In the genomic region with DNA sequence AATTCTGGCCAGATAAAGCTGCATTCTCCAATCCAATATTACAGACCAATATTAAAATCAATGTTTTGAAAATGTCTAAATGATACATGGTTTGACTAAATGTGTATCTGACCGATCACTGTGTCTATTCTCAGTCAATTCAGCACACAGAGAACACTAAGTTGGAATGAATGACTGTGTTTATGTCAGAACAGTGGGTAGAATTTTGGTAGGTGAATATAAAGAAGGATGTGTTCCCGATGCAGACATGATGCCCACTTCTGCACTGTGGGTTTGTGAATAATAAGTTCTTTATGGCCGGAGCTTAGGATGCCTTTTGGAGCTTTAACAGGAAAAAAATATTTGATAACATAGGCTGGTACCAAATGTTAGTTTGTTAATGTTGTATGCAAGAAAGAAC, we compare ENCODE assay signal across 13 cellular contexts.
"Had no signal": no experiment of that assay in that cellular context is flagged by ENCODE, and none has a peak within 500 bp of the region (broad histone marks: within the 10 kb centered on the region; RNA-seq: fewer than 3 reads in every experiment).

No MANE protein-coding gene starts in this region.

- DNase-seq: dermis blood vessel endothelial cell; dorsolateral prefrontal cortex; effector CD4-positive, alpha-beta T cell; effector memory CD4-positive, alpha-beta T cell; foreskin fibroblast; heart left ventricle; left cardiac atrium; left lung; left ventricle myocardium superior; lower lobe of right lung; mesenchymal stem cell; mucosa of descending colon; naive thymus-derived CD4-positive, alpha-beta T cell had no signal
